15 cellular contexts compared by ENCODE assay signal in the genomic region with DNA sequence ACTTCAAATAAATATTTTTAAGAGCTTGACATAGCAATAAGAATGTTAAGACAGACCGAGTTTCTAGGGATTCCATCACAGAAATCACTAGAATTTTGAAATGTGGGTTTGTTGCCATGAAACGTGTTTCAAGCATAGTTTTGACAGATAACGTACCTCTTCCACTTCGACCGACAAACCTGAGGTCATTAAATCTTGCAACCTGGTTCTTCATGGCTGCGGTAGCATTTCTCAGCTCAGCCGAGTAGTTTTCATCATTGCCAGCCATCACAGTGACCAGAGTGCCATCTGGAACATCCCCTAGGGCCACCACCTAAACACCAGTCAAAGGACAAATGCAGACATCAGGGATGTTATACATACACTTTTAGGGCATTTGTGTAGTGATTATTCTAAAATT.
DNase-seq lines count a peak whose midpoint lies in the region; ATAC-seq and TF ChIP-seq lines count a peak whose summit lies in the region.
"Had no signal": no experiment of that assay in that cellular context is flagged by ENCODE, and none has a peak within 500 bp of the region (broad histone marks: within the 10 kb centered on the region; RNA-seq: fewer than 3 reads in every experiment).

No MANE protein-coding gene starts in this region.

- H3K36me3 ChIP-seq in esophagus muscularis mucosa: no peaks in the 10 kb centered on the region

- TF ChIP-seq POLR2A in NB4 (IDR thresholded peaks at IDR 0.05; ENCODE audit: extremely low read depth, insufficient read length) (no peak), esophagus muscularis mucosa (IDR thresholded peaks at IDR 0.05; ENCODE audit: low read depth) (no peak)

- H3K4me1 ChIP-seq in esophagus muscularis mucosa: peaks cover 0 to 2% (median 0%) of the 10 kb centered on the region in 4 donors

- H3K9me3 Mint-ChIP-seq in activated CD4-positive, alpha-beta T cell treated with anti-CD3 and anti-CD28 coated beads for 36 hours (ENCODE audit: low read depth): no peaks in the 10 kb centered on the region
- no peaks in the 10 kb centered on the region for H3K9me3 Mint-ChIP-seq in stimulated activated effector memory CD8-positive, alpha-beta T cell treated with anti-CD3 and anti-CD28 coated beads, Interleukin-12 subunit alpha, Interleukin-12 subunit beta, amount 100 ng/mL, for 72 hours

- peaks cover 79% of the 10 kb centered on the region for H3K36me3 Mint-ChIP-seq in activated CD4-positive, alpha-beta T cell treated with anti-CD3 and anti-CD28 coated beads for 36 hours (ENCODE audit: low read depth)
- peaks cover 100% of the 10 kb centered on the region for H3K36me3 Mint-ChIP-seq in stimulated activated effector memory CD8-positive, alpha-beta T cell treated with anti-CD3 and anti-CD28 coated beads, Interleukin-12 subunit alpha, Interleukin-12 subunit beta, amount 100 ng/mL, for 72 hours

- no peak for TF ChIP-seq EP300 in esophagus muscularis mucosa (IDR thresholded peaks at IDR 0.05)

- H3K27ac ChIP-seq in esophagus muscularis mucosa (replicated peaks in 1 of 4): no peak overlapping the region

- no peaks in the 10 kb centered on the region for H3K27me3 Mint-ChIP-seq in activated CD4-positive, alpha-beta T cell treated with anti-CD3 and anti-CD28 coated beads for 36 hours

- intact Hi-C loops in activated CD4-positive, alpha-beta T cell treated with anti-CD3 and anti-CD28 coated beads for 36 hours (cut with DNase I, micrococcal nuclease): loop anchor here in 1 of 2 experiments (5.0 to 10.0 kb wide), 2 partner anchors 73 to 344 kb away; no protein-coding TSS in a partner anchor
- intact Hi-C loops in esophagus muscularis mucosa (cut with DNase I): loop anchor here (10.0 kb wide), 1 partner anchor 1444 kb away; a partner anchor contains a TSS

- POLR2A ChIA-PET in activated CD4-positive, alpha-beta T cell treated with anti-CD3 and anti-CD28 coated beads for 36 hours (lab: Charles Lee): interaction anchor here (1.5 kb wide), 1 partner anchor 13 kb away, joined by 4 read pairs; no protein-coding TSS in a partner anchor

- CTCF ChIA-PET in activated CD4-positive, alpha-beta T cell treated with anti-CD3 and anti-CD28 coated beads for 36 hours (lab: Charles Lee): interaction anchor here (0.8 kb wide), 1 partner anchor 12 kb away, joined by 3 read pairs; no protein-coding TSS in a partner anchor

- no peak overlapping the region for H3K4me3 Mint-ChIP-seq in activated CD4-positive, alpha-beta T cell treated with anti-CD3 and anti-CD28 coated beads for 36 hours
- peak overlapping the region; percentile 95 for H3K4me3 Mint-ChIP-seq in stimulated activated effector memory CD8-positive, alpha-beta T cell treated with anti-CD3 and anti-CD28 coated beads, Interleukin-12 subunit alpha, Interleukin-12 subunit beta, amount 100 ng/mL, for 72 hours

- H3K27ac Mint-ChIP-seq in activated CD4-positive, alpha-beta T cell treated with anti-CD3 and anti-CD28 coated beads for 36 hours: peak overlapping the region; percentile 49
- no peak overlapping the region for H3K27ac Mint-ChIP-seq in stimulated activated effector memory CD8-positive, alpha-beta T cell treated with anti-CD3 and anti-CD28 coated beads, Interleukin-12 subunit alpha, Interleukin-12 subunit beta, amount 100 ng/mL, for 72 hours

- no peak for DNase-seq in activated CD4-positive, alpha-beta T cell treated with anti-CD3 and anti-CD28 coated beads for 36 hours
- no peak for DNase-seq in activated CD4-positive, alpha-beta T cell treated with anti-CD3 and anti-CD28 coated beads, Interleukin-2, amount 50 U/mL, for 4 hours
- DNase-seq in NB4 (ENCODE audit: low read depth) (no peak), esophagus muscularis mucosa (ENCODE audit: extremely low spot score) (peak; percentile 57), NCI-H345 (lab: John Stamatoyannopoulos, UW) (no peak), GM13976 (ENCODE audit: low spot score) (no peak), amniotic stem cell (lab: John Stamatoyannopoulos, UW) (no peak)
- DNase-seq in stimulated activated effector memory CD8-positive, alpha-beta T cell treated with anti-CD3 and anti-CD28 coated beads, Interleukin-12 subunit alpha, Interleukin-12 subunit beta, amount 100 ng/mL, for 72 hours (ENCODE audit: low spot score in 2 of 2): no peak
- DNase-seq: cerebellar nuclear complex, GF-D8, midbrain, MM.1S, NCI-H187 treated with DMSO at 0.1 percent for 48 hours, NCI-H524 treated with DMSO at 0.1 percent for 48 hours, OCI-M1 had no signal

- WGBS in esophagus muscularis mucosa: 93% methylated on average over 7 of the region's 7 CpGs

- ATAC-seq in activated CD4-positive, alpha-beta T cell treated with anti-CD3 and anti-CD28 coated beads for 36 hours: no peak
- ATAC-seq in stimulated activated effector memory CD8-positive, alpha-beta T cell treated with anti-CD3 and anti-CD28 coated beads, Interleukin-12 subunit alpha, Interleukin-12 subunit beta, amount 100 ng/mL, for 72 hours: no peak

- no peak for TF ChIP-seq CTCF in NB4 (IDR thresholded peaks at IDR 0.05; ENCODE audit: low read depth, low read length)
- no peak for TF ChIP-seq CTCF in esophagus muscularis mucosa (IDR thresholded peaks at IDR 0.05)
- no peak for TF ChIP-seq CTCF in GM13976 (IDR thresholded peaks at IDR 0.05; ENCODE audit: borderline replicate concordance, control extremely low read depth, extremely low read depth, insufficient read depth, missing control alignments)

- H3K4me1 Mint-ChIP-seq in activated CD4-positive, alpha-beta T cell treated with anti-CD3 and anti-CD28 coated beads for 36 hours: peaks cover 75% of the 10 kb centered on the region
- peaks cover 60% of the 10 kb centered on the region for H3K4me1 Mint-ChIP-seq in stimulated activated effector memory CD8-positive, alpha-beta T cell treated with anti-CD3 and anti-CD28 coated beads, Interleukin-12 subunit alpha, Interleukin-12 subunit beta, amount 100 ng/mL, for 72 hours

- H3K4me3 ChIP-seq in NB4 (ENCODE audit: low read depth, low read length): peak overlapping the region; percentile 99
- H3K4me3 ChIP-seq in esophagus muscularis mucosa: no peak overlapping the region

- in situ Hi-C loops in GM13976 (cut with MboI; ENCODE audit: low sequenced_read_pairs, unreplicated experiment): loop anchor here (10.0 kb wide), 2 partner anchors 164 to 524 kb away; a partner anchor contains a TSS

- peaks cover 0 to 34% (median 6%) of the 10 kb centered on the region in 4 donors for H3K27me3 ChIP-seq in esophagus muscularis mucosa

- H3K9me3 ChIP-seq in esophagus muscularis mucosa: no peaks in the 10 kb centered on the region
